Comparison of ENCODE assay signal across 5 cellular contexts in genomic region chr2:241922824-241923601, GRCh38. TPM values are rescaled to one million over a fixed set of nuclear protein-coding genes. Genes with fewer than 3 reads are reported as not detected.
"Had no signal": no experiment of that assay in that cellular context is flagged by ENCODE, and none has a peak within 500 bp of the region (broad histone marks: within the 10 kb centered on the region; RNA-seq: fewer than 3 reads in every experiment).

No MANE protein-coding gene starts in this region.

RNA-seq across cellular contexts. Expression of gene RTP5, which starts 53.5 kb away (rescaled TPM):
- total RNA-seq: activated B cell treated with CpG ODN at 0.5 μM for 24 hours, astrocyte, bronchial epithelial cell, foreskin keratinocyte, gastrocnemius medialis had no signal
- polyA plus RNA-seq: foreskin keratinocyte had no signal
